ENCODE assay signal across 13 cellular contexts in genomic region chr11:125262825-125263218, GRCh38.
DNase-seq lines count a peak whose midpoint lies in the region; ATAC-seq and TF ChIP-seq lines count a peak whose summit lies in the region.
"Had no signal": no experiment of that assay in that cellular context is flagged by ENCODE, and none has a peak within 500 bp of the region (broad histone marks: within the 10 kb centered on the region; RNA-seq: fewer than 3 reads in every experiment).

No MANE protein-coding gene starts in this region.

- no peak for TF ChIP-seq CTCF in breast epithelium (IDR thresholded peaks at IDR 0.05)

- no peak overlapping the region for H3K4me3 ChIP-seq in BLaER1 treated with 17β-estradiol and CSF1 and Interleukin-3, amounts not matched to agents 10 nM and 100 nM
- peak overlapping the region in 1 of 3 donors; percentile 44 for H3K4me3 ChIP-seq in breast epithelium

- H3K4me2 ChIP-seq in BLaER1 treated with 17β-estradiol and CSF1 and Interleukin-3, amounts not matched to agents 10 nM and 100 nM = peak overlapping the region in 9 of 11 experiments; percentile 59 to 93 (median 85); a peak in 18 of 22 replicates

- no peaks in the 10 kb centered on the region for H3K9me3 ChIP-seq in BLaER1 treated with 17β-estradiol and CSF1 and Interleukin-3, amounts not matched to agents 10 nM and 100 nM (replicated peaks in 1 of 11)
- no peaks in the 10 kb centered on the region for H3K9me3 ChIP-seq in breast epithelium

- ATAC-seq in GM19463 (IDR thresholded peaks at IDR 0.05; ENCODE audit: unreplicated experiment) = no peak

- H3K27me3 ChIP-seq in BLaER1 treated with 17β-estradiol and CSF1 and Interleukin-3, amounts not matched to agents 10 nM and 100 nM = peaks cover 12 to 39% (median 21%) of the 10 kb centered on the region in 11 experiments; a peak in 20 of 22 replicates
- H3K27me3 ChIP-seq in breast epithelium = peaks cover 0 to 13% of the 10 kb centered on the region in 2 donors

- H3K9ac ChIP-seq in BLaER1 treated with 17β-estradiol and CSF1 and Interleukin-3, amounts not matched to agents 10 nM and 100 nM = no peak overlapping the region

- peaks cover 21 to 53% (median 51%) of the 10 kb centered on the region in 10 experiments for H3K4me1 ChIP-seq in BLaER1 treated with 17β-estradiol and CSF1 and Interleukin-3, amounts not matched to agents 10 nM and 100 nM
- no peaks in the 10 kb centered on the region for H3K4me1 ChIP-seq in breast epithelium

- peak; percentile 32 for DNase-seq in brain pericyte (ENCODE audit: low read depth, low spot score)
- DNase-seq in hepatic stellate cell (ENCODE audit: low spot score) = peak; percentile 32
- DNase-seq in putamen (ENCODE audit: low spot score) = peak; percentile 34
- no peak for DNase-seq in NCI-H1694 treated with DMSO at 0.1 percent for 48 hours (lab: John Stamatoyannopoulos, UW)
- no peak for DNase-seq in cerebellar cortex (ENCODE audit: low spot score)
- DNase-seq in breast epithelium (ENCODE audit: low spot score in 2 of 2) = no peak
- DNase-seq: activated T-cell treated with anti-CD3 and anti-CD28 coated beads, Interleukin-2, amount 50 U/mL, for 48 hours; effector CD4-positive, alpha-beta T cell; KBM-7; T-helper 1 cell had no signal

- H3K27ac ChIP-seq in BLaER1 treated with 17β-estradiol and CSF1 and Interleukin-3, amounts not matched to agents 10 nM and 100 nM = no peak overlapping the region
- H3K27ac ChIP-seq in breast epithelium = no peak overlapping the region
- H3K27ac ChIP-seq: C4-2B had no signal

- H4K20me1 ChIP-seq in BLaER1 treated with 17β-estradiol and CSF1 and Interleukin-3, amounts not matched to agents 10 nM and 100 nM = 0 out of 22 replicates have a peak, but pooled peaks cover 0 to 6% (median 0%) of the 10 kb centered on the region in 11 experiments

- H3K36me3 ChIP-seq in BLaER1 treated with 17β-estradiol and CSF1 and Interleukin-3, amounts not matched to agents 10 nM and 100 nM = no peaks in the 10 kb centered on the region
- H3K36me3 ChIP-seq in breast epithelium = no peaks in the 10 kb centered on the region

- TF ChIP-seq POLR2A in breast epithelium (IDR thresholded peaks at IDR 0.05) = no peak

- intact Hi-C loops in breast epithelium (cut with DNase I; ENCODE audit: low total_unique reads) = no loop called here

Comparison
In these comparisons a context has a peak if more than half of its experiments do, and no peak if none do; other contexts are left out.
1. DNase-seq: peak in brain pericyte (single experiment), hepatic stellate cell (single experiment) and putamen (single experiment); none in NCI-H1694 treated with DMSO at 0.1 percent for 48 hours (single experiment), cerebellar cortex (single experiment) and breast epithelium (0 of 2).